ENCODE assay signal across 12 cellular contexts in genomic region chr9:36625006-36625600, GRCh38. TPM values are rescaled to one million over a fixed set of nuclear protein-coding genes. Genes with fewer than 3 reads are reported as not detected.
A peak's percentile ranks its signal among the peaks of the same experiment; 100 is the strongest.
DNase-seq lines count a peak whose midpoint lies in the region; ATAC-seq and TF ChIP-seq lines count a peak whose summit lies in the region.
"Had no signal": no experiment of that assay in that cellular context is flagged by ENCODE, and none has a peak within 500 bp of the region (broad histone marks: within the 10 kb centered on the region; RNA-seq: fewer than 3 reads in every experiment).

No MANE protein-coding gene starts in this region.

- no peaks in the 10 kb centered on the region for H3K27me3 Mint-ChIP-seq in activated naive CD8-positive, alpha-beta T cell treated with anti-CD3 and anti-CD28 coated beads, Interleukin-2, amount 50 U/mL, for 24 hours
- H3K27me3 Mint-ChIP-seq in activated naive CD8-positive, alpha-beta T cell treated with anti-CD3 and anti-CD28 coated beads for 36 hours: no peaks in the 10 kb centered on the region

- no peak overlapping the region for H3K4me3 ChIP-seq in transverse colon
- no peak overlapping the region for H3K4me3 ChIP-seq in HAP-1
- H3K4me3 ChIP-seq: cardiac muscle cell, K562 had no signal

- H3K9me3 Mint-ChIP-seq in activated naive CD8-positive, alpha-beta T cell treated with anti-CD3 and anti-CD28 coated beads, Interleukin-2, amount 50 U/mL, for 24 hours: no peaks in the 10 kb centered on the region
- H3K9me3 Mint-ChIP-seq in activated naive CD8-positive, alpha-beta T cell treated with anti-CD3 and anti-CD28 coated beads for 36 hours: no peaks in the 10 kb centered on the region

- ATAC-seq in activated naive CD8-positive, alpha-beta T cell treated with anti-CD3 and anti-CD28 coated beads, Interleukin-2, amount 50 U/mL, for 24 hours: peak; percentile 46
- ATAC-seq: K562 had no signal

- DNase-seq in activated naive CD8-positive, alpha-beta T cell treated with anti-CD3 and anti-CD28 coated beads, Interleukin-2, amount 50 U/mL, for 24 hours: no peak
- DNase-seq in activated naive CD8-positive, alpha-beta T cell treated with anti-CD3 and anti-CD28 coated beads for 36 hours: no peak
- DNase-seq in caudate nucleus (lab: John Stamatoyannopoulos, UW) (peak in 48 of 61 donors; percentile 1 to 89 (median 42)), left kidney (ENCODE audit: low read depth, low spot score) (peak; percentile 9), transverse colon (peak; percentile 8), HAP-1 (ENCODE audit: low spot score in 2 of 2) (no peak), NCI-H2196 (lab: John Stamatoyannopoulos, UW; ENCODE audit: unreplicated experiment) (no peak)
- no peak for DNase-seq in activated naive CD4-positive, alpha-beta T cell (lab: John Stamatoyannopoulos, UW)
- DNase-seq: BE2C, T-helper 1 cell had no signal

- peaks cover 23% of the 10 kb centered on the region for H3K36me3 Mint-ChIP-seq in activated naive CD8-positive, alpha-beta T cell treated with anti-CD3 and anti-CD28 coated beads, Interleukin-2, amount 50 U/mL, for 24 hours (ENCODE audit: low read depth)
- H3K36me3 Mint-ChIP-seq in activated naive CD8-positive, alpha-beta T cell treated with anti-CD3 and anti-CD28 coated beads for 36 hours: peaks cover 17% of the 10 kb centered on the region

- H3K4me3 Mint-ChIP-seq in activated naive CD8-positive, alpha-beta T cell treated with anti-CD3 and anti-CD28 coated beads, Interleukin-2, amount 50 U/mL, for 24 hours: no peak overlapping the region
- H3K4me3 Mint-ChIP-seq in activated naive CD8-positive, alpha-beta T cell treated with anti-CD3 and anti-CD28 coated beads for 36 hours: no peak overlapping the region

- no peaks in the 10 kb centered on the region for H3K27me3 ChIP-seq in transverse colon
- no peaks in the 10 kb centered on the region for H3K27me3 ChIP-seq in HAP-1 (ENCODE audit: low read depth)
- H3K27me3 ChIP-seq: BE2C, cardiac muscle cell had no signal

- no peak for TF ChIP-seq POLR2A in transverse colon (IDR thresholded peaks at IDR 0.05)

- H3K4me1 ChIP-seq in transverse colon: no peaks in the 10 kb centered on the region
- no peaks in the 10 kb centered on the region for H3K4me1 ChIP-seq in HAP-1
- H3K4me1 ChIP-seq: BE2C had no signal

- H3K4me1 Mint-ChIP-seq in activated naive CD8-positive, alpha-beta T cell treated with anti-CD3 and anti-CD28 coated beads, Interleukin-2, amount 50 U/mL, for 24 hours: no peaks in the 10 kb centered on the region
- no peaks in the 10 kb centered on the region for H3K4me1 Mint-ChIP-seq in activated naive CD8-positive, alpha-beta T cell treated with anti-CD3 and anti-CD28 coated beads for 36 hours

- in situ Hi-C loops in transverse colon (cut with MboI; ENCODE audit: low pct_ligation_motif_present in 1 of 4, low pct_unique_long_range_greater_than_20kb in 1 of 4, low sequenced_read_pairs in 3 of 4) (no loop called here), HAP-1 (cut with MboI; ENCODE audit: low sequenced_read_pairs) (no loop called here)

- H3K36me3 ChIP-seq in transverse colon: no peaks in the 10 kb centered on the region
- peaks cover 34% of the 10 kb centered on the region for H3K36me3 ChIP-seq in HAP-1 (replicated peaks)
- H3K36me3 ChIP-seq: cardiac muscle cell had no signal

- no peak for TF ChIP-seq CTCF in transverse colon (IDR thresholded peaks at IDR 0.05)

- TF ChIP-seq EP300 in transverse colon (IDR thresholded peaks at IDR 0.05; ENCODE audit: low read depth): no peak

- WGBS in transverse colon (ENCODE audit: low coverage in 1 of 2), 2 donors: 75 to 100% methylated on average over 1 to 6 of the region's 6 CpGs

- no peak overlapping the region for H3K27ac Mint-ChIP-seq in activated naive CD8-positive, alpha-beta T cell treated with anti-CD3 and anti-CD28 coated beads, Interleukin-2, amount 50 U/mL, for 24 hours
- H3K27ac Mint-ChIP-seq in activated naive CD8-positive, alpha-beta T cell treated with anti-CD3 and anti-CD28 coated beads for 36 hours: no peak overlapping the region

- H3K9me3 ChIP-seq in transverse colon: no peaks in the 10 kb centered on the region
- no peaks in the 10 kb centered on the region for H3K9me3 ChIP-seq in HAP-1
- H3K9me3 ChIP-seq: BE2C had no signal

- intact Hi-C loops in transverse colon (cut with DNase I; ENCODE audit: low total_unique reads): no loop called here

- H3K27ac ChIP-seq in caudate nucleus (ENCODE audit: low read depth, low read length): no peak overlapping the region
- no peak overlapping the region for H3K27ac ChIP-seq in transverse colon
- H3K27ac ChIP-seq: cardiac muscle cell had no signal

RNA-seq across cellular contexts. Expression of gene MELK, which starts 52.4 kb away (rescaled TPM):
- 10 to 100 TPM; 46.9 to 49.8 TPM for total RNA-seq in activated naive CD8-positive, alpha-beta T cell treated with anti-CD3 and anti-CD28 coated beads for 36 hours
- 10 to 100 TPM in 1 of 4 donors, 1 to 10 TPM in 2, under 1 TPM in 1; 0.75 to 11.5 (median 3.0) TPM for total RNA-seq in transverse colon

Comparison
In these comparisons a context has a peak if more than half of its experiments do, and no peak if none do; other contexts are left out.
1. DNase-seq: peak in caudate nucleus (48 of 61), left kidney (single experiment) and transverse colon (single experiment); none in activated naive CD8-positive, alpha-beta T cell treated with anti-CD3 and anti-CD28 coated beads, Interleukin-2, amount 50 U/mL, for 24 hours (single experiment), activated naive CD8-positive, alpha-beta T cell treated with anti-CD3 and anti-CD28 coated beads for 36 hours (single experiment), HAP-1 (0 of 2), activated naive CD4-positive, alpha-beta T cell (0 of 4) and NCI-H2196 (single experiment).